In the genomic region with DNA sequence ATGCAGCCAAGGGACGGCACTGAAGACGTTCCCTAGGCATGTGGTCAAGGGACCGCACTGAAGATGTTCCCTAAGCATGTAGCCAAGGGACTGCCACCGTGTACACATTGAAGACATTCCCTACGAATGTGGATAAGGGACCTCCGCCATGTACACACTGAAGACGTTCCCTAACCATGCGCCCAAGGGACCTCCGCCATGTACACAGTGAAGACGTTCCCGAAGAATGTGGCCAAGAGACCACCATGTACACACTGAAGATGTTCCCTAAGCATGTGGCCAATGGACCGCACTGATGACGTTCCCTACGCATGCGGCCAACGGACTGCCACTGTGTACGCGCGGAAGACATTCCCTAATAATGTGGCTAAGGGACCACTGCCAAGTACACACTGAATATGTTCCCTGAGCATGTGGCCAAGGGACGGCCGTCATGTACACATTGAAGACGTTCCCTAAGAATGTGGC, we compare ENCODE assay signal across 16 cellular contexts.
"Had no signal": no experiment of that assay in that cellular context is flagged by ENCODE, and none has a peak within 500 bp of the region (broad histone marks: within the 10 kb centered on the region; RNA-seq: fewer than 3 reads in every experiment).

No MANE protein-coding gene starts in this region.

- H2AFZ ChIP-seq: parathyroid adenoma had no signal

- H3K4me3 ChIP-seq: colonic mucosa, esophagus squamous epithelium, gastroesophageal sphincter, psoas muscle, thoracic aorta, transverse colon had no signal

- H3K27me3 ChIP-seq: colonic mucosa, esophagus squamous epithelium, gastroesophageal sphincter, transverse colon had no signal

- H3K9me3 ChIP-seq: colonic mucosa, esophagus squamous epithelium, gastroesophageal sphincter, psoas muscle, thoracic aorta, transverse colon had no signal

- ATAC-seq: gastroesophageal sphincter; left lobe of liver; natural killer cell; sciatic nerve; stimulated activated naive B cell treated with anti-CD40 and anti-IgM and Interleukin-4, amounts not matched to agents 10 μg/mL and 1 μg/mL and 100 μg/mL, for 72 hours; stimulated activated naive CD8-positive, alpha-beta T cell treated with anti-CD3 and anti-CD28 coated beads, Interleukin-15, amount 100 ng/mL, for 72 hours had no signal

- H3K9ac ChIP-seq: parathyroid adenoma had no signal

- H3K4me1 ChIP-seq: colonic mucosa, parathyroid adenoma, psoas muscle had no signal

- DNase-seq: colonic mucosa; dermis blood vessel endothelial cell; esophagus squamous epithelium; glutamatergic neuron; natural killer cell; psoas muscle; stimulated activated CD4-positive, alpha-beta T cell treated with anti-CD3 and anti-CD28 coated beads, Interleukin-2, amount 100 ng/mL, for 24 hours; stimulated activated CD4-positive, alpha-beta T cell treated with anti-CD3 and anti-CD28 coated beads, Interleukin-4, amount 100 ng/mL, for 4 hours; stimulated activated naive B cell treated with anti-CD40 and anti-IgM and Interleukin-4, amounts not matched to agents 10 μg/mL and 1 μg/mL and 100 μg/mL, for 72 hours; stimulated activated naive CD8-positive, alpha-beta T cell treated with anti-CD3 and anti-CD28 coated beads, Interleukin-15, amount 100 ng/mL, for 72 hours; transverse colon had no signal

- H3K36me3 ChIP-seq: colonic mucosa, esophagus squamous epithelium had no signal

- H3K27ac ChIP-seq: colonic mucosa, esophagus squamous epithelium, gastroesophageal sphincter, parathyroid adenoma, psoas muscle, thoracic aorta, transverse colon had no signal
